8 cellular contexts compared by ENCODE assay signal in the genomic region with DNA sequence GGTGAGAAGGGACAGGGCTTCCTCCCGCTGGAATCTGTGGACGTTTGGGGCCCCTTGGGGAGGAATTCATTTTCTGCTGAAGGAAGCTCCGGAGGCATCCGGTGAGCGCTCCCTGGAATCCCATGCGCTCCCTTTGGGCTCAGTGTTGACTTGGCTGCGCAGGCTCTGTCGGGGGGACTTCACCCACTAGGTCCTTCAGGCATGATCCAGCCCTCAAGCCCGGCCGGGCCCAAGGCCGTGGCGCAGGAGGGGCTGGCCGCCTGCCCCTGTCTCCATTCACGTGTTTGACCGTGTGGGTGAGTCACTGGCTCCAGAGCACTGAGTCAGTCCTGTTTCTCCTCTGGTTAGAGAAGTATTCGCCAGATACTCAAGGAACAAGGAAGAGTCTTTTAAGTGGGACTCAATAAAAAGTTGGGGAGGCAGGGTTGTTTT. TPM values are rescaled to one million over a fixed set of nuclear protein-coding genes. Genes with fewer than 3 reads are reported as not detected.
DNase-seq lines count a peak whose midpoint lies in the region; ATAC-seq and TF ChIP-seq lines count a peak whose summit lies in the region.

No MANE protein-coding gene starts in this region.

- H3K4me1 ChIP-seq in adipocyte (ENCODE audit: control insufficient read depth, insufficient read depth, low read length), result peaks cover 43% of the 10 kb centered on the region

- H3K9me3 ChIP-seq in adipocyte (ENCODE audit: control insufficient read depth, low read length), result no peaks in the 10 kb centered on the region

- peak overlapping the region; percentile 94 for H3K9ac ChIP-seq in adipocyte (ENCODE audit: low read length)

- no peak for DNase-seq in activated T-cell treated with anti-CD3 and anti-CD28 coated beads, Interleukin-2, amount 50 U/mL, for 4 hours
- DNase-seq in activated T-cell treated with anti-CD3 and anti-CD28 coated beads, Interleukin-2, amount 50 U/mL, for 1 hour, result no peak
- DNase-seq in adipocyte (ENCODE audit: low read depth) (peak; percentile 94), Right ventricle myocardium superior (peak; percentile 87), omental fat pad (ENCODE audit: low spot score) (peak; percentile 81), NCI-H1105 treated with DMSO at 0.1 percent for 48 hours (lab: John Stamatoyannopoulos, UW) (no peak), NCI-H1930 (lab: John Stamatoyannopoulos, UW) (no peak)

- intact Hi-C loops in Right ventricle myocardium superior (cut with DNase I), result no loop called here

- H3K4me3 ChIP-seq in adipocyte (ENCODE audit: low read length), result peak overlapping the region; percentile 86

- no peak for TF ChIP-seq CTCF in omental fat pad (IDR thresholded peaks at IDR 0.05)

- peaks cover 19% of the 10 kb centered on the region for H3K27me3 Mint-ChIP-seq in activated T-cell treated with anti-CD3 and anti-CD28 coated beads, Interleukin-2, amount 50 U/mL, for 4 hours (ENCODE audit: low read depth)

- H3K36me3 Mint-ChIP-seq in activated T-cell treated with anti-CD3 and anti-CD28 coated beads, Interleukin-2, amount 50 U/mL, for 4 hours (ENCODE audit: insufficient read depth), result peaks cover 2% of the 10 kb centered on the region

- no peaks in the 10 kb centered on the region for H3K36me3 ChIP-seq in adipocyte (ENCODE audit: control insufficient read depth, insufficient read depth, low read length, severe bottlenecking)

- peaks cover 20% of the 10 kb centered on the region for H3K4me1 Mint-ChIP-seq in activated T-cell treated with anti-CD3 and anti-CD28 coated beads, Interleukin-2, amount 50 U/mL, for 4 hours (ENCODE audit: low read depth)

- no peak for ATAC-seq in activated T-cell treated with anti-CD3 and anti-CD28 coated beads, Interleukin-2, amount 50 U/mL, for 4 hours
- ATAC-seq in Right ventricle myocardium superior (ENCODE audit: poor library complexity) (peak; percentile 77), omental fat pad (ENCODE audit: low FRiP score) (peak; percentile 80), GM18867 (IDR thresholded peaks at IDR 0.05; ENCODE audit: unreplicated experiment) (no peak)

- peak overlapping the region; percentile 74 for H3K4me3 Mint-ChIP-seq in activated T-cell treated with anti-CD3 and anti-CD28 coated beads, Interleukin-2, amount 50 U/mL, for 4 hours

- no peaks in the 10 kb centered on the region for H3K27me3 ChIP-seq in adipocyte (replicated peaks; ENCODE audit: control insufficient read depth, insufficient read depth, low read length)

- no peaks in the 10 kb centered on the region for H3K9me3 Mint-ChIP-seq in activated T-cell treated with anti-CD3 and anti-CD28 coated beads, Interleukin-2, amount 50 U/mL, for 4 hours

RNA-seq across cellular contexts. Expression of gene CTTN, which starts 1.4 kb away (rescaled TPM):
- 10 to 100 TPM; 56.5 to 59.1 (median 57.5) TPM for total RNA-seq in activated T-cell treated with anti-CD3 and anti-CD28 coated beads, Interleukin-2, amount 50 U/mL, for 4 hours
- total RNA-seq in Right ventricle myocardium superior (156 TPM), omental fat pad (100 to 1,000 TPM; 240 to 341 (median 294) TPM)

Comparison
In these comparisons a context has a peak if more than half of its experiments do, and no peak if none do; other contexts are left out.
1. ATAC-seq: peak in Right ventricle myocardium superior (single experiment) and omental fat pad (single experiment); none in activated T-cell treated with anti-CD3 and anti-CD28 coated beads, Interleukin-2, amount 50 U/mL, for 4 hours (0 of 2) and GM18867 (single experiment).
2. DNase-seq: peak in adipocyte (single experiment), Right ventricle myocardium superior (single experiment) and omental fat pad (single experiment); none in activated T-cell treated with anti-CD3 and anti-CD28 coated beads, Interleukin-2, amount 50 U/mL, for 4 hours (single experiment), activated T-cell treated with anti-CD3 and anti-CD28 coated beads, Interleukin-2, amount 50 U/mL, for 1 hour (single experiment), NCI-H1105 treated with DMSO at 0.1 percent for 48 hours (single experiment) and NCI-H1930 (0 of 2).